In the genomic region with DNA sequence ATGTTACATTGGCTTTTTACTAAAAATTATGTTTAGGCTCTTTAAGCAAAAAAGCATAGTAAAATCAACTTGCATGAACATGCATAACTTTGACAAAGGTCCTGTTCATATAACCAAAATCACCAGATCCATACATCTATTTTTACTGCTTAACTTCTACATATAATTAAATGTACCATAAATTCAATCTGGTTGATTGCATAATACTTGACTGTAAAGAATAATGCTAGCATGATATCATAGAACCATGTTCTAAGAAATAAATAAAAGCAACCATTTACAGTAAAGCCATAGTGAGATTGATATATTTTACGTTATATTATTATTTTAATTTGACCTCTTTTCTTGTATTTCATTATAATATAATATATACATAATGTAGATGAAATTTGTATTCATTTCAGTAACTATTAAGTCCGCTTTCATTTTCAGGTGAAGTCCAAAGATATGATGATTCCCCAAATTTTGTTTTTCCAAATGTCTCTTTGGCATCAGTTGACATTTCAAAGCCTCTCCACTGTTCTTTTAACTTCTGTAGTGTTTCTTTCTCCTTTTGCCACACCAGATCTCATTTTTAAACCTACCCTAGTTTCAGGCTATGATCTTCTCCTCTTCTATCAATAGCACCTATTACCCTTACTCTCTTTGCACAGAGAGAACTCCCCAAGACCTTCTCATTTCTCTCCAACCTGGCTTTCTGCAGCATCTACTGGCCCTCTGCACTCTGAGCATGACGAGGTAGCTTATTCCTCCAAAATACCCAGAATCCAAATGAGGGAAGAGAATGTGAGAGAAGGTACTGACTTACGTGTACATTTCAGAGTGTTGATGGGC, we compare ENCODE assay signal across 2 cellular contexts.
A peak's percentile ranks its signal among the peaks of the same experiment; 100 is the strongest.
TF ChIP-seq lines count a peak whose summit lies in the region.

No MANE protein-coding gene starts in this region.

TF ChIP-seq in A549, 52 proteins besides CTCF, POLR2A, EP300 and RAD21:
- TF ChIP-seq, protein P1, sequence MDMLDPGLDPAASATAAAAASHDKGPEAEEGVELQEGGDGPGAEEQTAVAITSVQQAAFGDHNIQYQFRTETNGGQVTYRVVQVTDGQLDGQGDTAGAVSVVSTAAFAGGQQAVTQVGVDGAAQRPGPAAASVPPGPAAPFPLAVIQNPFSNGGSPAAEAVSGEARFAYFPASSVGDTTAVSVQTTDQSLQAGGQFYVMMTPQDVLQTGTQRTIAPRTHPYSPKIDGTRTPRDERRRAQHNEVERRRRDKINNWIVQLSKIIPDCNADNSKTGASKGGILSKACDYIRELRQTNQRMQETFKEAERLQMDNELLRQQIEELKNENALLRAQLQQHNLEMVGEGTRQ (IDR thresholded peaks at IDR 0.05) = no peak
- TF ChIP-seq CEBPB (IDR thresholded peaks at IDR 0.05) = peak in 1 of 2 experiments; percentile 35; a peak in 1 of 4 replicates
TF ChIP-seq in A549: peak in this region for 1.

TF ChIP-seq in HepG2, 621 proteins besides CTCF, POLR2A, EP300 and RAD21:
- peak; percentile 52 for TF ChIP-seq PHF5A (CRISPR knock-in tag; IDR thresholded peaks at IDR 0.05; ENCODE audit: low read depth, unreplicated experiment)
- 0 out of 2 replicates have a peak, but pooled peaks have one; percentile 0 for TF ChIP-seq HOXA5 (CRISPR knock-in tag; IDR thresholded peaks at IDR 0.05)
- no peak for TF ChIP-seq PLRG1 (conservative IDR thresholded peaks at IDR 0.05)
- TF ChIP-seq CREB1 (IDR thresholded peaks at IDR 0.05) = no peak
- peak; percentile 33 for TF ChIP-seq CREB1 (CRISPR knock-in tag; IDR thresholded peaks at IDR 0.05)
- 0 out of 2 replicates have a peak, but pooled peaks have one; percentile 38 for TF ChIP-seq KLF12 (CRISPR knock-in tag; IDR thresholded peaks at IDR 0.05; ENCODE audit: borderline replicate concordance)
- TF ChIP-seq ATF7-NPFF (CRISPR knock-in tag; IDR thresholded peaks at IDR 0.05; ENCODE audit: low read depth) = peak; percentile 70; the same call in 1 of the 2 replicates
- peak; percentile 54 for TF ChIP-seq SAP130 (CRISPR knock-in tag; IDR thresholded peaks at IDR 0.05; ENCODE audit: low read depth)
- peak; percentile 97; the same call in 1 of the 2 replicates for TF ChIP-seq CC2D1A (CRISPR knock-in tag; IDR thresholded peaks at IDR 0.05)
- peak; percentile 20; the same call in 1 of the 2 replicates for TF ChIP-seq FOXJ3 (CRISPR knock-in tag; IDR thresholded peaks at IDR 0.05; ENCODE audit: borderline replicate concordance)
- 0 out of 2 replicates have a peak, but pooled peaks have one; percentile 13 for TF ChIP-seq GZF1 (CRISPR knock-in tag; IDR thresholded peaks at IDR 0.05)
- TF ChIP-seq ZNF557 (CRISPR knock-in tag; IDR thresholded peaks at IDR 0.05) = 0 out of 2 replicates have a peak, but pooled peaks have one; percentile 44
- 0 out of 2 replicates have a peak, but pooled peaks have one; percentile 19 for TF ChIP-seq KMT2A (CRISPR knock-in tag; IDR thresholded peaks at IDR 0.05)
- TF ChIP-seq, protein P2, sequence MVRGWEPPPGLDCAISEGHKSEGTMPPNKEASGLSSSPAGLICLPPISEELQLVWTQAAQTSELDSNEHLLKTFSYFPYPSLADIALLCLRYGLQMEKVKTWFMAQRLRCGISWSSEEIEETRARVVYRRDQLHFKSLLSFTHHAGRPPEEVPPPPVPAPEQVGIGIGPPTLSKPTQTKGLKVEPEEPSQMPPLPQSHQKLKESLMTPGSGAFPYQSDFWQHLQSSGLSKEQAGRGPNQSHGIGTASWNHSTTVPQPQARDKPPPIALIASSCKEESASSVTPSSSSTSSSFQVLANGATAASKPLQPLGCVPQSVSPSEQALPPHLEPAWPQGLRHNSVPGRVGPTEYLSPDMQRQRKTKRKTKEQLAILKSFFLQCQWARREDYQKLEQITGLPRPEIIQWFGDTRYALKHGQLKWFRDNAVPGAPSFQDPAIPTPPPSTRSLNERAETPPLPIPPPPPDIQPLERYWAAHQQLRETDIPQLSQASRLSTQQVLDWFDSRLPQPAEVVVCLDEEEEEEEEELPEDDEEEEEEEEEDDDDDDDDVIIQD (CRISPR knock-in tag; IDR thresholded peaks at IDR 0.05; ENCODE audit: low read depth) = peak; percentile 18; the same call in 1 of the 2 replicates
- TF ChIP-seq ZNF264 (CRISPR knock-in tag; IDR thresholded peaks at IDR 0.05) = peak; percentile 0; the same call in 1 of the 2 replicates
- no peak for TF ChIP-seq ZNF253 (CRISPR knock-in tag; IDR thresholded peaks at IDR 0.05; ENCODE audit: borderline replicate concordance)
- TF ChIP-seq ZNF354B (CRISPR knock-in tag; IDR thresholded peaks at IDR 0.05) = no peak
- TF ChIP-seq ZNF251 (CRISPR knock-in tag; IDR thresholded peaks at IDR 0.05) = no peak
- TF ChIP-seq CEBPG (CRISPR knock-in tag; IDR thresholded peaks at IDR 0.05) = peak; percentile 33; the same call in 1 of the 2 replicates
- no peak for TF ChIP-seq HNF4A (CRISPR knock-in tag; IDR thresholded peaks at IDR 0.05)
- peak; percentile 72; the same call in 1 of the 2 replicates for TF ChIP-seq CEBPB (IDR thresholded peaks at IDR 0.05; ENCODE audit: borderline replicate concordance, low read depth, low read length)
- 0 out of 2 replicates have a peak, but pooled peaks have one; percentile 29 for TF ChIP-seq PAF1 (CRISPR knock-in tag; IDR thresholded peaks at IDR 0.05)
- TF ChIP-seq, protein P3, sequence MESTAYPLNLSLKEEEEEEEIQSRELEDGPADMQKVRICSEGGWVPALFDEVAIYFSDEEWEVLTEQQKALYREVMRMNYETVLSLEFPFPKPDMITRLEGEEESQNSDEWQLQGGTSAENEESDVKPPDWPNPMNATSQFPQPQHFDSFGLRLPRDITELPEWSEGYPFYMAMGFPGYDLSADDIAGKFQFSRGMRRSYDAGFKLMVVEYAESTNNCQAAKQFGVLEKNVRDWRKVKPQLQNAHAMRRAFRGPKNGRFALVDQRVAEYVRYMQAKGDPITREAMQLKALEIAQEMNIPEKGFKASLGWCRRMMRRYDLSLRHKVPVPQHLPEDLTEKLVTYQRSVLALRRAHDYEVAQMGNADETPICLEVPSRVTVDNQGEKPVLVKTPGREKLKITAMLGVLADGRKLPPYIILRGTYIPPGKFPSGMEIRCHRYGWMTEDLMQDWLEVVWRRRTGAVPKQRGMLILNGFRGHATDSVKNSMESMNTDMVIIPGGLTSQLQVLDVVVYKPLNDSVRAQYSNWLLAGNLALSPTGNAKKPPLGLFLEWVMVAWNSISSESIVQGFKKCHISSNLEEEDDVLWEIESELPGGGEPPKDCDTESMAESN (CRISPR knock-in tag; conservative IDR thresholded peaks at IDR 0.05) = 0 out of 2 replicates have a peak, but pooled peaks have one; percentile 52
- TF ChIP-seq ARNT2 (CRISPR knock-in tag; IDR thresholded peaks at IDR 0.05; ENCODE audit: low read depth) = 0 out of 2 replicates have a peak, but pooled peaks have one; percentile 46
- TF ChIP-seq, protein P4, sequence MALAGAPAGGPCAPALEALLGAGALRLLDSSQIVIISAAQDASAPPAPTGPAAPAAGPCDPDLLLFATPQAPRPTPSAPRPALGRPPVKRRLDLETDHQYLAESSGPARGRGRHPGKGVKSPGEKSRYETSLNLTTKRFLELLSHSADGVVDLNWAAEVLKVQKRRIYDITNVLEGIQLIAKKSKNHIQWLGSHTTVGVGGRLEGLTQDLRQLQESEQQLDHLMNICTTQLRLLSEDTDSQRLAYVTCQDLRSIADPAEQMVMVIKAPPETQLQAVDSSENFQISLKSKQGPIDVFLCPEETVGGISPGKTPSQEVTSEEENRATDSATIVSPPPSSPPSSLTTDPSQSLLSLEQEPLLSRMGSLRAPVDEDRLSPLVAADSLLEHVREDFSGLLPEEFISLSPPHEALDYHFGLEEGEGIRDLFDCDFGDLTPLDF (CRISPR knock-in tag; IDR thresholded peaks at IDR 0.05) = 0 out of 2 replicates have a peak, but pooled peaks have one; percentile 2
- no peak for TF ChIP-seq ZNF556 (CRISPR knock-in tag; IDR thresholded peaks at IDR 0.05; ENCODE audit: borderline replicate concordance)
